8 cellular contexts compared by ENCODE assay signal in the genomic region with DNA sequence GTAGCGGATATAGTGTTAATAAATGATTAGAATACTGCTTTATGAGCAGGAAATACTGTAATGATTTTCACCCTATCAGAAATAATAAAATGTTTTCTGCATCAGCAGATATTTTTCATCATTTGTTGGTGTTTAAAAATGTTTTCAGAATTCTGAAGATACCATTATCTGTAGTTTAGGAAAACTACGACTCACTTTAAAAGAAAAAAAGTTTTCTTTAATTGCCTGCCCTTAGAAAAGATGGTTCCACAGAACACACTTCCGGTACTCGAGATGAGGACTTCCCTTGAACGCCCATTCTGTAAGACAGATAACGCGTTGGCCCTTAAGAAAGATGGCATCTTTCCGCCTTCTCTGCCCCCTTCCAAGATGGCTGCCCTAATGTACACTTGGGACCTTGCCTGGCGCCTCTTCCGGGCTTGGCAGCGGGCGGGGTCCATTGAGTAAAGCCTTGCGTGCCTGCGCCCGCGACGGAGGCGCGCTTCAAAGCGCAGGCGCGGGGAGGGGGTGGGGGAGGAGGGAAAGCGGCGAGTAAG. TPM values are rescaled to one million over a fixed set of nuclear protein-coding genes. Genes with fewer than 3 reads are reported as not detected.
DNase-seq lines count a peak whose midpoint lies in the region; ATAC-seq lines count a peak whose summit lies in the region.

A gene with protein sequence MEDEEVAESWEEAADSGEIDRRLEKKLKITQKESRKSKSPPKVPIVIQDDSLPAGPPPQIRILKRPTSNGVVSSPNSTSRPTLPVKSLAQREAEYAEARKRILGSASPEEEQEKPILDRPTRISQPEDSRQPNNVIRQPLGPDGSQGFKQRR (plus strand): TSS at position 521 of the 536 bp plus-strand sequence. CDS start 16 bp downstream, outside the sequence.

- peak within 1 kb of the TSS; percentile 95 for H3K4me2 ChIP-seq in BLaER1

- peak; percentile 100 for DNase-seq in NCI-H82 (lab: John Stamatoyannopoulos, UW)
- peak; percentile 92 to 94 for DNase-seq in activated CD4-positive, alpha-beta T cell treated with anti-CD3 and anti-CD28 coated beads, Interleukin-2, amount 50 U/mL, for 48 hours
- peak; percentile 100 for DNase-seq in dermis blood vessel endothelial cell
- DNase-seq in left lobe of liver (ENCODE audit: low spot score): peak; percentile 98
- DNase-seq in stimulated activated CD4-positive, alpha-beta T cell treated with anti-CD3 and anti-CD28 coated beads, Interleukin-2, amount 100 ng/mL, for 4 hours (ENCODE audit: low read depth): peak; percentile 94

- H3K9me3 ChIP-seq in BLaER1: no peaks in the 10 kb centered on the region

- H3K27ac ChIP-seq in BLaER1: peak within 1 kb of the TSS; percentile 97

- H3K4me1 ChIP-seq in BLaER1: peaks cover 54% of the 10 kb centered on the region

- no peaks in the 10 kb centered on the region for H3K27me3 ChIP-seq in BLaER1

- peaks cover 44% of the 10 kb centered on the region for H4K20me1 ChIP-seq in BLaER1

- H3K9ac ChIP-seq in BLaER1: peak within 1 kb of the TSS; percentile 94

- peak within 1 kb of the TSS; percentile 81 for H3K4me3 ChIP-seq in BLaER1

- ATAC-seq in GM19452 (IDR thresholded peaks at IDR 0.05; ENCODE audit: unreplicated experiment) (peak; percentile 74), HG03575 (IDR thresholded peaks at IDR 0.05; ENCODE audit: extremely low read depth, insufficient number of reproducible peaks, low FRiP score, unreplicated experiment) (peak; percentile 50), left lobe of liver (peak; percentile 89)

- peaks cover 12% of the 10 kb centered on the region; the same call in 1 of the 2 replicates for H3K36me3 ChIP-seq in BLaER1

RNA-seq across cellular contexts. Expression of the gene that starts here (rescaled TPM):
- total RNA-seq in dermis blood vessel endothelial cell (23.5 and 48.7 TPM in 2 replicates), left lobe of liver (42.1 TPM)

Comparison
In these comparisons a context has a peak if more than half of its experiments do, and no peak if none do; other contexts are left out.
1. Peak in every context shown above with its lines: DNase-seq, ATAC-seq, H3K4me3 ChIP-seq and H3K27ac ChIP-seq.